ENCODE assay signal across 17 cellular contexts in the genomic region with DNA sequence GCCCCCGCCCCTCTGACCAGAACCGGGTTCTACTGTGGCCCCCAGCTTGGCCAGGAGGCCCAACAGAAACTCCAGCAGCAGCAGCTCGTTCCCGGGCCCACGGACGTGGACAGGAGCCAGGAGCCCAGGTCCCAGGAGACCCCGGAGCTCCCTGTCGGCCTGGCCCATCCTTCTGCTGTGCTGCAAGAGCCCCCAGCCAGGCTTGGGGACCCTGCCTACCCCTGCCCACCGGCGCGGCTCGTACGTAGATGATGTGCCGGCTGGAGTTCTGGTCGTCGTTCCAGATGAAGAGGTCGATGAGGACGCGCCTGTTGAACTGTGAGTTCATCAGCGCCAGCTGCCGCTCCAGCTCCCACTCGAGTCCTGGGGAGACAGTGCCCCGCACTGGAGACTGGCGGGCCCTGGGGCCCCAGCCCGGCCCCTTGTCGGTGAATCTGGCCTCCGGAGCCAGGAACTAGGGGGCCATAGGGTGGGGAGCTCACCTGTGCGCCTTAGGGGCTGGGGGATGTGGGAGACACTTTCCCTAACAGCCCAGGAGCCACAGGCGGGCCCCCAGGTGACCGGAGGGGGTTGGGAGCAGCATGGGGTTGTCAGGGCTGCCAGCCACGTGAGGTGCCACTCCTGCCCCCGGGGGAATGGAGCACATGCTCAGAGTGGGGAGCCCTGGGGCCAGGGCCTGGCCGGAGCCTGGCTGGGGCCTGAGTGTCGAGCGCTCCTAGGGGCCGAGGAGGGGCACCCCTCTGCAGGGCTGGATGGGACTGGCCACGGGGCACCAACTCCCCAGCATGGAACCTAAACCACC. TPM values are rescaled to one million over a fixed set of nuclear protein-coding genes. Genes with fewer than 3 reads are reported as not detected.
"Had no signal": no experiment of that assay in that cellular context is flagged by ENCODE, and none has a peak within 500 bp of the region (broad histone marks: within the 10 kb centered on the region; RNA-seq: fewer than 3 reads in every experiment).

No MANE protein-coding gene starts in this region.

- ATAC-seq: activated CD4-positive, alpha-beta T cell treated with anti-CD3 and anti-CD28 coated beads for 36 hours; activated CD8-positive, alpha-beta T cell treated with anti-CD3 and anti-CD28 coated beads, Interleukin-2, amount 10 ng/mL, durations not matched to agents 7 days and 5 days; activated naive CD4-positive, alpha-beta T cell treated with anti-CD3 and anti-CD28 coated beads, Interleukin-2, amount 50 U/mL, for 72 hours; left lung; right lobe of liver had no signal

- H3K4me1 Mint-ChIP-seq: activated CD4-positive, alpha-beta T cell treated with anti-CD3 and anti-CD28 coated beads for 36 hours had no signal

- H3K27me3 ChIP-seq: brain microvascular endothelial cell, right lobe of liver had no signal

- H3K9me3 ChIP-seq: esophagus squamous epithelium, left lung, right lobe of liver, SJCRH30 had no signal

- H3K27ac ChIP-seq: brain microvascular endothelial cell, esophagus squamous epithelium, left lung, right lobe of liver, SJCRH30, VCaP had no signal

- H3K36me3 ChIP-seq: brain microvascular endothelial cell, esophagus squamous epithelium, left lung, right lobe of liver, SJCRH30 had no signal

- H3K4me3 ChIP-seq: esophagus squamous epithelium, left lung, right lobe of liver, SJCRH30 had no signal

- H3K27me3 Mint-ChIP-seq: activated CD4-positive, alpha-beta T cell treated with anti-CD3 and anti-CD28 coated beads for 36 hours had no signal

- DNase-seq: activated CD4-positive, alpha-beta T cell treated with anti-CD3 and anti-CD28 coated beads for 36 hours; activated CD8-positive, alpha-beta memory T cell treated with anti-CD3 and anti-CD28 coated beads, Interleukin-2, amount 50 U/mL, for 48 hours; activated CD8-positive, alpha-beta T cell treated with anti-CD3 and anti-CD28 coated beads, Interleukin-2, amount 10 ng/mL, durations not matched to agents 7 days and 5 days; amygdala; brain microvascular endothelial cell; esophagus squamous epithelium; foreskin fibroblast; stimulated activated CD4-positive, alpha-beta T cell treated with anti-CD3 and anti-CD28 coated beads, Interleukin-2, amount 100 ng/mL, for 24 hours; stimulated activated naive CD4-positive, alpha-beta T cell; substantia nigra had no signal

- H3K4me3 Mint-ChIP-seq: activated CD4-positive, alpha-beta T cell treated with anti-CD3 and anti-CD28 coated beads for 36 hours; activated CD8-positive, alpha-beta T cell treated with anti-CD3 and anti-CD28 coated beads, Interleukin-2, amount 10 ng/mL, durations not matched to agents 7 days and 5 days had no signal

- H3K27ac Mint-ChIP-seq: activated CD4-positive, alpha-beta T cell treated with anti-CD3 and anti-CD28 coated beads for 36 hours; activated CD8-positive, alpha-beta T cell treated with anti-CD3 and anti-CD28 coated beads, Interleukin-2, amount 10 ng/mL, durations not matched to agents 7 days and 5 days; activated naive CD4-positive, alpha-beta T cell treated with anti-CD3 and anti-CD28 coated beads, Interleukin-2, amount 50 U/mL, for 72 hours; activated T-helper 2 cell treated with anti-CD3 and anti-CD28 coated beads, Interferon-gamma antibody, Interleukin-2, Interleukin-4, amounts not matched to agents 10 μg/mL and 5 μg/mL and 100 μg/mL, durations not matched to agents 14 hours and 24 hours and 36 hours; progenitor cell of endocrine pancreas had no signal

- H3K4me1 ChIP-seq: right lobe of liver, SJCRH30 had no signal

- H3K9me3 Mint-ChIP-seq: activated naive CD4-positive, alpha-beta T cell treated with anti-CD3 and anti-CD28 coated beads, Interleukin-2, amount 50 U/mL, for 72 hours had no signal

- H3K36me3 Mint-ChIP-seq: activated naive CD4-positive, alpha-beta T cell treated with anti-CD3 and anti-CD28 coated beads, Interleukin-2, amount 50 U/mL, for 72 hours had no signal

RNA-seq across cellular contexts. Expression of a gene that starts 26.6 kb away (rescaled TPM):
- total RNA-seq: SJCRH30 had no signal

RNA-seq across cellular contexts. Expression of a gene that starts 50.0 kb away (rescaled TPM):
- total RNA-seq: SJCRH30 had no signal
